22 cellular contexts compared by ENCODE assay signal in genomic region chr19:10497371-10497770, GRCh38. TPM values are rescaled to one million over a fixed set of nuclear protein-coding genes. Genes with fewer than 3 reads are reported as not detected.
"Had no signal": no experiment of that assay in that cellular context is flagged by ENCODE, and none has a peak within 500 bp of the region (broad histone marks: within the 10 kb centered on the region; RNA-seq: fewer than 3 reads in every experiment).

No MANE protein-coding gene starts in this region.

- H3K27ac Mint-ChIP-seq: endodermal cell; mesothelial cell of epicardium; progenitor cell of endocrine pancreas; T-helper 2 cell treated with Interferon-gamma antibody and Interleukin-4, amounts not matched to agents 5 μg/mL and 100 μg/mL, for 36 hours had no signal

- H3K27me3 ChIP-seq: ascending aorta, gastroesophageal sphincter, heart right ventricle had no signal

- H3K4me3 ChIP-seq: ascending aorta, gastroesophageal sphincter, heart right ventricle, lung had no signal

- H3K27ac ChIP-seq: ascending aorta had no signal

- H3K9me3 ChIP-seq: ascending aorta, gastroesophageal sphincter, heart right ventricle had no signal

- H3K9me3 Mint-ChIP-seq: activated T-cell treated with anti-CD3 and anti-CD28 coated beads, Interleukin-2, amount 50 U/mL, for 72 hours; endodermal cell; mesothelial cell of epicardium; T-helper 2 cell treated with Interferon-gamma antibody and Interleukin-4, amounts not matched to agents 5 μg/mL and 100 μg/mL, for 36 hours had no signal

- DNase-seq: activated CD4-positive, alpha-beta T cell treated with anti-CD3 and anti-CD28 coated beads, Interleukin-2, amount 50 U/mL, for 4 hours; activated CD4-positive, CD25-positive, alpha-beta regulatory T cell; activated gamma-delta T cell; activated T-cell treated with anti-CD3 and anti-CD28 coated beads, Interleukin-2, amount 50 U/mL, for 72 hours; dermis blood vessel endothelial cell; endodermal cell; erythroblast; heart right ventricle; right cardiac atrium; small intestine; stimulated activated CD4-positive, alpha-beta T cell treated with anti-CD3 and anti-CD28 coated beads, Interleukin-4, amount 100 ng/mL, for 24 hours; stimulated activated CD8-positive, alpha-beta memory T cell treated with anti-CD3 and anti-CD28 coated beads, Interleukin-4, amount 100 ng/mL, for 48 hours; stimulated activated naive CD8-positive, alpha-beta T cell treated with anti-CD3 and anti-CD28 coated beads, Interleukin-15, Interleukin-2, amounts not matched to agents 100 U/mL and 50 U/mL, for 24 hours; trophoblast cell had no signal

- FAIRE-seq: bronchial epithelial cell, islet of Langerhans, small intestine had no signal

- H3K27me3 Mint-ChIP-seq: progenitor cell of endocrine pancreas had no signal

- H3K4me3 Mint-ChIP-seq: activated T-cell treated with anti-CD3 and anti-CD28 coated beads, Interleukin-2, amount 50 U/mL, for 72 hours; endodermal cell; mesothelial cell of epicardium; T-helper 2 cell treated with Interferon-gamma antibody and Interleukin-4, amounts not matched to agents 5 μg/mL and 100 μg/mL, for 36 hours had no signal

- ATAC-seq: activated T-cell treated with anti-CD3 and anti-CD28 coated beads, Interleukin-2, amount 50 U/mL, for 72 hours; gastroesophageal sphincter; heart right ventricle; right cardiac atrium; stimulated activated naive CD8-positive, alpha-beta T cell treated with anti-CD3 and anti-CD28 coated beads, Interleukin-15, Interleukin-2, amounts not matched to agents 100 U/mL and 50 U/mL, for 24 hours had no signal

RNA-seq across cellular contexts. Expression of gene S1PR5, which starts 19.9 kb away (rescaled TPM):
- total RNA-seq: progenitor cell of endocrine pancreas had no signal
